ENCODE assay signal across 1 cellular context in genomic region chr5:24491482-24491881, GRCh38.
TF ChIP-seq lines count a peak whose summit lies in the region.

No MANE protein-coding gene starts in this region.

TF ChIP-seq in A549, 52 proteins besides CTCF, POLR2A, EP300 and RAD21 (continued from another document):
- TF ChIP-seq HOXB5 (CRISPR knock-in tag; IDR thresholded peaks at IDR 0.05) (no peak), BCL3 (IDR thresholded peaks at IDR 0.05) (no peak), RCOR1 (IDR thresholded peaks at IDR 0.05; ENCODE audit: low read depth, low read length) (no peak), NFE2L2 (conservative IDR thresholded peaks at IDR 0.05; ENCODE audit: low read length) (no peak), CHD4 (IDR thresholded peaks at IDR 0.05; ENCODE audit: borderline replicate concordance) (no peak), SREBF2 (IDR thresholded peaks at IDR 0.05) (no peak), PBX3 (IDR thresholded peaks at IDR 0.05) (no peak)
